ENCODE assay signal across 21 cellular contexts in the genomic region with DNA sequence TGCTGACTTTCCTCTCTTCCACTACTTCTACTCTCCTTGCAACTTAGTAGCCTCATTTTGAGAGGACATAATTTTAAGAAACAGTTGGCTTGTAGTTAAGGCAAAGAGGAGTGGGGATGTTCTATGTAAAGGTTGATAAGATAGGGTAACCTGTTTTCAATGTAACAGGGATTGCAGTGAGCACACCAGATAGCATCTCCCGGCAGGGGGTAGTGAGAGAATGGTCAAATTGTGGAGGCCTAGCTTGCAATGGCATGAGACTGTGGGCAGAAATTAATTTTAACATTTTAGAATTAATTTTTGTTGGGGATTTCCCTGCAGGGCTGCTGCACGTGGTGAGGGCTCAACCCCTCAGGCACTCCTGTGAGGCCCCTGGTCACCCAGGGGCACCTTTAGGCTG. TPM values are rescaled to one million over a fixed set of nuclear protein-coding genes. Genes with fewer than 3 reads are reported as not detected.
DNase-seq lines count a peak whose midpoint lies in the region; ATAC-seq and TF ChIP-seq lines count a peak whose summit lies in the region.
"Had no signal": no experiment of that assay in that cellular context is flagged by ENCODE, and none has a peak within 500 bp of the region (broad histone marks: within the 10 kb centered on the region; RNA-seq: fewer than 3 reads in every experiment).

No MANE protein-coding gene starts in this region.

- H2BK15ac ChIP-seq in mesendoderm (replicated peaks; ENCODE audit: low read depth): no peak overlapping the region

- intact Hi-C loops in activated CD8-positive, alpha-beta T cell treated with anti-CD3 and anti-CD28 coated beads for 36 hours (cut with micrococcal nuclease): no loop called here
- intact Hi-C loops in CD4-positive, alpha-beta memory T cell (cut with micrococcal nuclease): no loop called here
- intact Hi-C loops in dorsolateral prefrontal cortex (cut with DNase I): loop anchor here in 1 of 2 donors (10.0 kb wide), 2 partner anchors 76 to 126 kb away; no protein-coding TSS in a partner anchor

- no peak overlapping the region for H3K4ac ChIP-seq in mesendoderm (ENCODE audit: low read depth, low read length)

- H2AFZ ChIP-seq in OCI-LY3 (ENCODE audit: low read depth, low read length): peak overlapping the region; percentile 47; the same call in 1 of the 2 replicates

- H2BK120ac ChIP-seq in mesendoderm (ENCODE audit: low read depth, low read length): no peak overlapping the region

- H4K5ac ChIP-seq in mesendoderm (ENCODE audit: low read length): no peak overlapping the region

- CTCF ChIA-PET in activated CD8-positive, alpha-beta T cell treated with anti-CD3 and anti-CD28 coated beads for 36 hours (lab: Charles Lee): interaction anchor here (0.8 to 3.2 kb wide), 5 partner anchors 9 to 116 kb away, joined by 3 to 26 read pairs (median 4); a partner anchor contains a TSS
- CTCF ChIA-PET in activated CD8-positive, alpha-beta T cell treated with anti-CD3 and anti-CD28 coated beads, Interleukin-2, amount 10 ng/mL, durations not matched to agents 7 days and 5 days (lab: Charles Lee): interaction anchor here (0.6 to 10.0 kb wide), 5 partner anchors 8 to 486 kb away, joined by 3 to 238 read pairs (median 14); a partner anchor contains a TSS
- CTCF ChIA-PET in CD4-positive, alpha-beta memory T cell (lab: Charles Lee; ENCODE audit: partially characterized antibody): interaction anchor here (0.7 to 21.2 kb wide), 4 partner anchors 8 to 81 kb away, joined by 4 to 561 read pairs (median 12); a partner anchor contains a TSS

- H3K18ac ChIP-seq in mesendoderm (ENCODE audit: low read length): peak overlapping the region; percentile 31

- H3K36me3 Mint-ChIP-seq in activated CD8-positive, alpha-beta T cell treated with anti-CD3 and anti-CD28 coated beads for 36 hours (ENCODE audit: low read depth): peaks cover 23% of the 10 kb centered on the region
- H3K36me3 Mint-ChIP-seq in activated CD8-positive, alpha-beta T cell treated with anti-CD3 and anti-CD28 coated beads, Interleukin-2, amount 10 ng/mL, durations not matched to agents 7 days and 5 days (ENCODE audit: low read depth): peaks cover 3% of the 10 kb centered on the region
- H3K36me3 Mint-ChIP-seq in CD4-positive, alpha-beta memory T cell: peaks cover 35 to 48% of the 10 kb centered on the region in 2 donors

- no peak for DNase-seq in activated CD8-positive, alpha-beta T cell treated with anti-CD3 and anti-CD28 coated beads for 36 hours
- no peak for DNase-seq in activated CD8-positive, alpha-beta T cell treated with anti-CD3 and anti-CD28 coated beads, Interleukin-2, amount 10 ng/mL, durations not matched to agents 7 days and 5 days
- no peak for DNase-seq in CD4-positive, alpha-beta memory T cell
- peak; percentile 86 for DNase-seq in mesendoderm
- DNase-seq in C1 segment of cervical spinal cord (lab: John Stamatoyannopoulos, UW): no peak
- no peak for DNase-seq in dorsolateral prefrontal cortex
- DNase-seq: COR-L47, DMS 273 treated with DMSO at 0.1 percent for 48 hours, H7, Kasumi-1, MG63, NCI-H1048, NCI-H1436, NCI-H1930, NCI-H345, NCI-H524 treated with DMSO at 0.1 percent for 48 hours, SJCRH30 had no signal

- POLR2A ChIA-PET in activated CD8-positive, alpha-beta T cell treated with anti-CD3 and anti-CD28 coated beads for 36 hours (lab: Charles Lee): interaction anchor here (1.1 to 5.7 kb wide), 2 partner anchors 21 to 81 kb away, joined by 3 to 30 read pairs; a partner anchor contains a TSS
- POLR2A ChIA-PET in activated CD8-positive, alpha-beta T cell treated with anti-CD3 and anti-CD28 coated beads, Interleukin-2, amount 10 ng/mL, durations not matched to agents 7 days and 5 days (lab: Charles Lee): no interaction called here
- POLR2A ChIA-PET in CD4-positive, alpha-beta memory T cell (lab: Charles Lee; ENCODE audit: partially characterized antibody): interaction anchor here (0.6 to 19.6 kb wide), 6 partner anchors 37 to 374 kb away, joined by 3 to 492 read pairs (median 3); a partner anchor contains a TSS

- no peak overlapping the region for H3K9ac ChIP-seq in OCI-LY3 (ENCODE audit: low read length)
- H3K9ac ChIP-seq in mesendoderm (ENCODE audit: low read length): no peak overlapping the region

- no peak overlapping the region for H3K27ac ChIP-seq in CD4-positive, alpha-beta memory T cell (ENCODE audit: low read depth, low read length)
- no peak overlapping the region for H3K27ac ChIP-seq in OCI-LY3 (ENCODE audit: low read length)
- H3K27ac ChIP-seq in mesendoderm (ENCODE audit: low read depth, low read length): no peak overlapping the region
- no peak overlapping the region for H3K27ac ChIP-seq in dorsolateral prefrontal cortex
- H3K27ac ChIP-seq: HL-60, SJCRH30 had no signal

- H4K20me1 ChIP-seq in OCI-LY3 (ENCODE audit: insufficient read depth, low read length): no peaks in the 10 kb centered on the region

- no peak for TF ChIP-seq CTCF in activated CD8-positive, alpha-beta T cell treated with anti-CD3 and anti-CD28 coated beads for 36 hours (IDR thresholded peaks at IDR 0.05)
- TF ChIP-seq CTCF in OCI-LY3 (IDR thresholded peaks at IDR 0.05; ENCODE audit: low read depth, low read length) (no peak), dorsolateral prefrontal cortex (IDR thresholded peaks at IDR 0.05 in 54 of 56, conservative IDR thresholded peaks at IDR 0.05 in 2 of 56; ENCODE audit: low read depth in 1 of 56, partially characterized antibody in 56 of 56) (no peak)

- peaks cover 49% of the 10 kb centered on the region for H3K4me1 Mint-ChIP-seq in activated CD8-positive, alpha-beta T cell treated with anti-CD3 and anti-CD28 coated beads for 36 hours (ENCODE audit: low read depth)
- H3K4me1 Mint-ChIP-seq in activated CD8-positive, alpha-beta T cell treated with anti-CD3 and anti-CD28 coated beads, Interleukin-2, amount 10 ng/mL, durations not matched to agents 7 days and 5 days (ENCODE audit: low read depth): peaks cover 19% of the 10 kb centered on the region
- peaks cover 38 to 71% (median 54%) of the 10 kb centered on the region in 4 donors for H3K4me1 Mint-ChIP-seq in CD4-positive, alpha-beta memory T cell

- H2AK5ac ChIP-seq in mesendoderm (ENCODE audit: low read length): no peak overlapping the region

- H3K23ac ChIP-seq in mesendoderm (ENCODE audit: low read length): no peak overlapping the region

- H2BK5ac ChIP-seq in mesendoderm (ENCODE audit: low read length): no peak overlapping the region

- no peak overlapping the region for H3K4me3 Mint-ChIP-seq in activated CD8-positive, alpha-beta T cell treated with anti-CD3 and anti-CD28 coated beads for 36 hours
- H3K4me3 Mint-ChIP-seq in activated CD8-positive, alpha-beta T cell treated with anti-CD3 and anti-CD28 coated beads, Interleukin-2, amount 10 ng/mL, durations not matched to agents 7 days and 5 days: no peak overlapping the region
- H3K4me3 Mint-ChIP-seq in CD4-positive, alpha-beta memory T cell: peak overlapping the region in 4 of 8 donors; percentile 35 to 62 (median 49)
- H3K4me3 Mint-ChIP-seq: IgD-negative memory B cell had no signal

- no peaks in the 10 kb centered on the region for H3K79me2 ChIP-seq in OCI-LY3 (ENCODE audit: low read length)
- H3K79me2 ChIP-seq in mesendoderm (ENCODE audit: control insufficient read depth, insufficient read depth, low read length): no peaks in the 10 kb centered on the region

- ATAC-seq in activated CD8-positive, alpha-beta T cell treated with anti-CD3 and anti-CD28 coated beads for 36 hours: no peak
- no peak for ATAC-seq in activated CD8-positive, alpha-beta T cell treated with anti-CD3 and anti-CD28 coated beads, Interleukin-2, amount 10 ng/mL, durations not matched to agents 7 days and 5 days
- ATAC-seq in HG03521 (IDR thresholded peaks at IDR 0.05; ENCODE audit: unreplicated experiment): no peak

- H3K4me2 ChIP-seq in OCI-LY3 (ENCODE audit: low read length) (no peak overlapping the region), mesendoderm (ENCODE audit: low read length) (no peak overlapping the region)

- H3K27me3 Mint-ChIP-seq in activated CD8-positive, alpha-beta T cell treated with anti-CD3 and anti-CD28 coated beads for 36 hours: peaks cover 2% of the 10 kb centered on the region
- H3K27me3 Mint-ChIP-seq in activated CD8-positive, alpha-beta T cell treated with anti-CD3 and anti-CD28 coated beads, Interleukin-2, amount 10 ng/mL, durations not matched to agents 7 days and 5 days (ENCODE audit: low read depth): no peaks in the 10 kb centered on the region
- H3K27me3 Mint-ChIP-seq in CD4-positive, alpha-beta memory T cell: no peaks in the 10 kb centered on the region
- H3K27me3 Mint-ChIP-seq: IgD-negative memory B cell had no signal

- peaks cover 71% of the 10 kb centered on the region for H3K4me1 ChIP-seq in CD4-positive, alpha-beta memory T cell (ENCODE audit: insufficient read depth, low read length)
- H3K4me1 ChIP-seq in OCI-LY3 (ENCODE audit: low read length): peaks cover 40% of the 10 kb centered on the region
- no peaks in the 10 kb centered on the region for H3K4me1 ChIP-seq in mesendoderm (ENCODE audit: control insufficient read depth, low read depth, low read length)
- H3K4me1 ChIP-seq: SJCRH30 had no signal

- peaks cover 7% of the 10 kb centered on the region for H3K9me3 Mint-ChIP-seq in activated CD8-positive, alpha-beta T cell treated with anti-CD3 and anti-CD28 coated beads for 36 hours
- H3K9me3 Mint-ChIP-seq in activated CD8-positive, alpha-beta T cell treated with anti-CD3 and anti-CD28 coated beads, Interleukin-2, amount 10 ng/mL, durations not matched to agents 7 days and 5 days (ENCODE audit: insufficient read depth): no peaks in the 10 kb centered on the region
- H3K9me3 Mint-ChIP-seq in CD4-positive, alpha-beta memory T cell: peaks cover 0 to 2% (median 0%) of the 10 kb centered on the region in 8 donors
- H3K9me3 Mint-ChIP-seq: IgD-negative memory B cell had no signal

- WGBS in mesendoderm (ENCODE audit: extremely low coverage, insufficient coverage, low lambda C conversion rate): no CpG with 5 or more reads among the region's 2 CpGs

- H3K79me1 ChIP-seq in mesendoderm (ENCODE audit: low read length): no peaks in the 10 kb centered on the region

- H3K27me3 ChIP-seq in CD4-positive, alpha-beta memory T cell (ENCODE audit: insufficient read depth, low read length): no peaks in the 10 kb centered on the region
- no peaks in the 10 kb centered on the region for H3K27me3 ChIP-seq in OCI-LY3 (ENCODE audit: low read depth, low read length)
- no peaks in the 10 kb centered on the region for H3K27me3 ChIP-seq in mesendoderm (ENCODE audit: insufficient read depth, low read length, poor library complexity)
- no peaks in the 10 kb centered on the region for H3K27me3 ChIP-seq in dorsolateral prefrontal cortex
- H3K27me3 ChIP-seq: MG63, SJCRH30 had no signal

- H3K4me3 ChIP-seq in CD4-positive, alpha-beta memory T cell (ENCODE audit: low read length in 2 of 2): no peak overlapping the region
- H3K4me3 ChIP-seq in OCI-LY3 (ENCODE audit: low read length) (no peak overlapping the region), mesendoderm (ENCODE audit: low read length) (no peak overlapping the region), dorsolateral prefrontal cortex (no peak overlapping the region)
- H3K4me3 ChIP-seq: MG63, SJCRH30 had no signal

- H3K9me3 ChIP-seq in CD4-positive, alpha-beta memory T cell (ENCODE audit: control insufficient read depth in 1 of 2, low read length in 2 of 2): no peaks in the 10 kb centered on the region
- H3K9me3 ChIP-seq in OCI-LY3 (ENCODE audit: insufficient read depth, low read length): no peaks in the 10 kb centered on the region
- H3K9me3 ChIP-seq: MG63, SJCRH30 had no signal

- H4K8ac ChIP-seq in mesendoderm (ENCODE audit: low read depth, low read length): no peak overlapping the region

- H3K36me3 ChIP-seq in CD4-positive, alpha-beta memory T cell (ENCODE audit: insufficient read depth, low read length): no peaks in the 10 kb centered on the region
- H3K36me3 ChIP-seq in OCI-LY3 (replicated peaks; ENCODE audit: low read depth, low read length): no peaks in the 10 kb centered on the region
- no peaks in the 10 kb centered on the region for H3K36me3 ChIP-seq in mesendoderm (ENCODE audit: control insufficient read depth, insufficient read depth, low read length)
- H3K36me3 ChIP-seq: MG63, SJCRH30 had no signal

- H3K56ac ChIP-seq in mesendoderm (ENCODE audit: low read length): no peak overlapping the region

- peak overlapping the region; percentile 68 for H3K27ac Mint-ChIP-seq in activated CD8-positive, alpha-beta T cell treated with anti-CD3 and anti-CD28 coated beads for 36 hours
- H3K27ac Mint-ChIP-seq in activated CD8-positive, alpha-beta T cell treated with anti-CD3 and anti-CD28 coated beads, Interleukin-2, amount 10 ng/mL, durations not matched to agents 7 days and 5 days: no peak overlapping the region
- peak overlapping the region; percentile 33 to 92 (median 86) for H3K27ac Mint-ChIP-seq in CD4-positive, alpha-beta memory T cell
- H3K27ac Mint-ChIP-seq: IgD-negative memory B cell had no signal

RNA-seq across cellular contexts. Expression of a gene that starts 41.4 kb away (rescaled TPM):
- total RNA-seq in activated CD8-positive, alpha-beta T cell treated with anti-CD3 and anti-CD28 coated beads for 36 hours: 10 to 100 TPM in 1 of 2 experiments, 1 to 10 TPM in 1; 6.6 to 10.1 TPM
- total RNA-seq in activated CD8-positive, alpha-beta T cell treated with anti-CD3 and anti-CD28 coated beads, Interleukin-2, amount 10 ng/mL, durations not matched to agents 7 days and 5 days: 1 to 10 TPM; 4.3 to 4.6 TPM
- total RNA-seq in CD4-positive, alpha-beta memory T cell: 10 to 100 TPM; 51.2 to 55.8 TPM
- 100 to 1,000 TPM in 1 of 2 donors, 10 to 100 TPM in 1; 98.9 to 161 TPM for polyA plus RNA-seq in CD4-positive, alpha-beta memory T cell
- polyA plus RNA-seq in mesendoderm (2013, experiment 1 of 2): 4.5 TPM
- polyA plus RNA-seq in mesendoderm (2013, experiment 2 of 2): 4.6 TPM
- total RNA-seq in dorsolateral prefrontal cortex: 10 to 100 TPM in 55 of 120 experiments, 1 to 10 TPM in 65; 4.1 to 22.4 (median 9.6) TPM
